Comparison of ENCODE assay signal across 9 cellular contexts in genomic region chr6:18823782-18824386, GRCh38.
DNase-seq lines count a peak whose midpoint lies in the region; ATAC-seq and TF ChIP-seq lines count a peak whose summit lies in the region.
"Had no signal": no experiment of that assay in that cellular context is flagged by ENCODE, and none has a peak within 500 bp of the region (broad histone marks: within the 10 kb centered on the region; RNA-seq: fewer than 3 reads in every experiment).

No MANE protein-coding gene starts in this region.

- peak; percentile 69 for TF ChIP-seq CTCF in neural crest cell (conservative IDR thresholded peaks at IDR 0.05)

- H3K4me3 Mint-ChIP-seq in neural crest cell, result no peak overlapping the region
- no peak overlapping the region for H3K4me3 Mint-ChIP-seq in effector memory CD8-positive, alpha-beta T cell
- H3K4me3 Mint-ChIP-seq: activated naive CD8-positive, alpha-beta T cell had no signal

- H3K4me1 Mint-ChIP-seq in neural crest cell, result peaks cover 7% of the 10 kb centered on the region
- no peaks in the 10 kb centered on the region for H3K4me1 Mint-ChIP-seq in effector memory CD8-positive, alpha-beta T cell (ENCODE audit: low read depth in 2 of 2)

- DNase-seq in NCI-H748 (lab: John Stamatoyannopoulos, UW; ENCODE audit: unreplicated experiment) (peak; percentile 63), NCI-H748 treated with DMSO at 0.1 percent for 48 hours (lab: John Stamatoyannopoulos, UW) (no peak), M059J (ENCODE audit: low read depth) (peak; percentile 32), amniotic epithelial cell (ENCODE audit: low read depth) (peak; percentile 20), neural crest cell (ENCODE audit: low read depth, low spot score) (peak; percentile 46), LoVo (ENCODE audit: low spot score) (no peak)
- no peak for DNase-seq in effector memory CD8-positive, alpha-beta T cell

- H3K27me3 Mint-ChIP-seq in neural crest cell (ENCODE audit: low read depth), result no peaks in the 10 kb centered on the region
- H3K27me3 Mint-ChIP-seq in effector memory CD8-positive, alpha-beta T cell, result no peaks in the 10 kb centered on the region
- H3K27me3 Mint-ChIP-seq: activated naive CD8-positive, alpha-beta T cell had no signal

- ATAC-seq in GM21825 (IDR thresholded peaks at IDR 0.05; ENCODE audit: unreplicated experiment), result no peak
- ATAC-seq in effector memory CD8-positive, alpha-beta T cell (replicated peaks), result no peak

- no peak overlapping the region for H3K27ac Mint-ChIP-seq in neural crest cell (ENCODE audit: unreplicated experiment)
- no peak overlapping the region for H3K27ac Mint-ChIP-seq in effector memory CD8-positive, alpha-beta T cell
- H3K27ac Mint-ChIP-seq: activated naive CD8-positive, alpha-beta T cell had no signal

- peaks cover 16% of the 10 kb centered on the region for H3K9me3 Mint-ChIP-seq in neural crest cell
- H3K9me3 Mint-ChIP-seq in effector memory CD8-positive, alpha-beta T cell, result peaks cover 18 to 39% of the 10 kb centered on the region in 2 donors

- peaks cover 23% of the 10 kb centered on the region for H3K36me3 Mint-ChIP-seq in neural crest cell (ENCODE audit: low read depth)
- no peaks in the 10 kb centered on the region for H3K36me3 Mint-ChIP-seq in effector memory CD8-positive, alpha-beta T cell (ENCODE audit: insufficient read depth)

Comparison
In these comparisons a context has a peak if more than half of its experiments do, and no peak if none do; other contexts are left out.
1. DNase-seq: peak in NCI-H748 (single experiment), M059J (single experiment), amniotic epithelial cell (single experiment) and neural crest cell (single experiment); none in NCI-H748 treated with DMSO at 0.1 percent for 48 hours (single experiment), LoVo (single experiment) and effector memory CD8-positive, alpha-beta T cell (0 of 3).